Comparison of ENCODE assay signal across 8 cellular contexts in genomic region chr4:146175541-146176453, GRCh38. TPM values are rescaled to one million over a fixed set of nuclear protein-coding genes. Genes with fewer than 3 reads are reported as not detected.
DNase-seq lines count a peak whose midpoint lies in the region; ATAC-seq and TF ChIP-seq lines count a peak whose summit lies in the region.

Gene LSM6 (plus strand): TSS chr4:146175718. CDS start chr4:146182922, 7,204 bp downstream.

- H3K27me3 ChIP-seq in HUES48 (ENCODE audit: control insufficient read depth, insufficient read depth, low read length) (no peaks in the 10 kb centered on the region), PC-9 (ENCODE audit: insufficient read depth, low read depth) (no peaks in the 10 kb centered on the region)

- H3K9me3 ChIP-seq in HUES48 (ENCODE audit: control insufficient read depth, insufficient read depth, low read length) (no peaks in the 10 kb centered on the region), PC-9 (ENCODE audit: insufficient read depth, low read depth) (no peaks in the 10 kb centered on the region)

- H3F3A ChIP-seq in PC-9 (ENCODE audit: insufficient read depth, low read depth): no peaks in the 10 kb centered on the region

- peak within 1 kb of the TSS; percentile 87 for H3K27ac ChIP-seq in HUES48 (ENCODE audit: low read depth, low read length)
- peak within 1 kb of the TSS; percentile 57 for H3K27ac ChIP-seq in PC-9

- no peaks in the 10 kb centered on the region for H3K9me3 Mint-ChIP-seq in activated T-cell treated with anti-CD3 and anti-CD28 coated beads, Interleukin-2, amount 50 U/mL, for 4 hours

- TF ChIP-seq CTCF in PC-9 (conservative IDR thresholded peaks at IDR 0.05): no peak

- ATAC-seq in GM21381 (IDR thresholded peaks at IDR 0.05; ENCODE audit: unreplicated experiment): peak; percentile 94
- peak; percentile 96 to 97 for ATAC-seq in activated T-cell treated with anti-CD3 and anti-CD28 coated beads, Interleukin-2, amount 50 U/mL, for 4 hours
- ATAC-seq in esophagus mucosa: peak; percentile 96

- peaks cover 2% of the 10 kb centered on the region for H3K27me3 Mint-ChIP-seq in activated T-cell treated with anti-CD3 and anti-CD28 coated beads, Interleukin-2, amount 50 U/mL, for 4 hours (ENCODE audit: low read depth)

- H3K4me1 ChIP-seq in HUES48 (ENCODE audit: control insufficient read depth, insufficient read depth, low read length) (peaks cover 27% of the 10 kb centered on the region), PC-9 (replicated peaks; ENCODE audit: insufficient read depth) (peaks cover 12% of the 10 kb centered on the region)

- peak within 1 kb of the TSS; percentile 93 for H3K9ac ChIP-seq in HUES48 (ENCODE audit: low read depth, low read length)

- H4K20me1 ChIP-seq in PC-9 (ENCODE audit: insufficient read depth): no peaks in the 10 kb centered on the region

- DNase-seq in DMS 273 (lab: John Stamatoyannopoulos, UW; ENCODE audit: unreplicated experiment) (peak; percentile 90), PC-9 (peak; percentile 53 to 73), myocyte (ENCODE audit: low read depth) (peak; percentile 90)
- DNase-seq in activated T-cell treated with anti-CD3 and anti-CD28 coated beads, Interleukin-2, amount 50 U/mL, for 4 hours: peak; percentile 75
- DNase-seq in stimulated activated CD8-positive, alpha-beta memory T cell treated with anti-CD3 and anti-CD28 coated beads, Interleukin-7, amount 100 ng/mL, for 48 hours (ENCODE audit: extremely low read depth in 1 of 2, low read depth in 1 of 2): peak; percentile 59 to 70

- H2AFZ ChIP-seq in PC-9: peak within 1 kb of the TSS; percentile 88

- peaks cover 7% of the 10 kb centered on the region; the same call in 1 of the 2 replicates for H3K36me3 ChIP-seq in HUES48 (ENCODE audit: control insufficient read depth, insufficient read depth, low read length)
- no peaks in the 10 kb centered on the region for H3K36me3 ChIP-seq in PC-9 (ENCODE audit: low read depth)

- H3K4me3 Mint-ChIP-seq in activated T-cell treated with anti-CD3 and anti-CD28 coated beads, Interleukin-2, amount 50 U/mL, for 4 hours: peak within 1 kb of the TSS; percentile 88

- POLR2A ChIA-PET in PC-9 (lab: Charles Lee; ENCODE audit: unreplicated experiment): no interaction called here

- peaks cover 4% of the 10 kb centered on the region for H3K36me3 Mint-ChIP-seq in activated T-cell treated with anti-CD3 and anti-CD28 coated beads, Interleukin-2, amount 50 U/mL, for 4 hours (ENCODE audit: insufficient read depth)

- TSS peak; percentile 53 for BruUV-seq in PC-9 (replicated peaks; lab: Mats Ljungman, UMichigan)

- intact Hi-C loops in PC-9 (cut with micrococcal nuclease; ENCODE audit: unreplicated experiment): loop anchor here (5.0 kb wide), 1 partner anchor 443 kb away; no protein-coding TSS in a partner anchor

- peaks cover 36% of the 10 kb centered on the region for H3K79me2 ChIP-seq in PC-9 (ENCODE audit: low read depth)

- peaks cover 47% of the 10 kb centered on the region for H3K4me1 Mint-ChIP-seq in activated T-cell treated with anti-CD3 and anti-CD28 coated beads, Interleukin-2, amount 50 U/mL, for 4 hours (ENCODE audit: low read depth)

- CTCF ChIA-PET in PC-9 (lab: Charles Lee): no interaction called here

- H3K4me2 ChIP-seq in PC-9: peak within 1 kb of the TSS; percentile 85

- H3K4me3 ChIP-seq in HUES48 (ENCODE audit: low read depth, low read length): peak within 1 kb of the TSS; percentile 75
- peak within 1 kb of the TSS; percentile 91 for H3K4me3 ChIP-seq in PC-9

- H3K9me2 ChIP-seq in PC-9 (ENCODE audit: insufficient read depth): no peaks in the 10 kb centered on the region

RNA-seq across cellular contexts. Expression of gene LSM6, which starts in this region (rescaled TPM):
- total RNA-seq in PC-9 (2021) (43.3 and 45.6 TPM in 2 replicates), esophagus mucosa (19.6 TPM), myocyte (21.0 and 29.3 TPM in 2 replicates)
- total RNA-seq in activated T-cell treated with anti-CD3 and anti-CD28 coated beads, Interleukin-2, amount 50 U/mL, for 4 hours: 10 to 100 TPM; 80.2 to 98.9 (median 85.6) TPM
- polyA plus RNA-seq in myocyte (2012): 17.2 TPM

Comparison
In these comparisons a context has a peak if more than half of its experiments do, and no peak if none do; other contexts are left out.
1. Peak in every context shown above with its lines: DNase-seq, ATAC-seq, H3K4me3 ChIP-seq and H3K27ac ChIP-seq.